28 cellular contexts compared by ENCODE assay signal in genomic region chr6:10422282-10423034, GRCh38. TPM values are rescaled to one million over a fixed set of nuclear protein-coding genes. Genes with fewer than 3 reads are reported as not detected.
"Had no signal": no experiment of that assay in that cellular context is flagged by ENCODE, and none has a peak within 500 bp of the region (broad histone marks: within the 10 kb centered on the region; RNA-seq: fewer than 3 reads in every experiment).

No MANE protein-coding gene starts in this region.

- H3K36me3 Mint-ChIP-seq: activated naive CD8-positive, alpha-beta T cell; mesothelial cell of epicardium had no signal

- H3K4me1 Mint-ChIP-seq: activated T-helper 17 cell treated with anti-CD3 and anti-CD28 coated beads, Interleukin-2, amount 50 U/mL, for 72 hours; central memory CD8-positive, alpha-beta T cell had no signal

- H3K27ac Mint-ChIP-seq: activated naive CD8-positive, alpha-beta T cell; activated T-cell treated with anti-CD3 and anti-CD28 coated beads, Interleukin-2, amount 50 U/mL, for 24 hours; activated T-helper 17 cell treated with anti-CD3 and anti-CD28 coated beads, Interleukin-2, amount 50 U/mL, for 72 hours; mesothelial cell of epicardium; natural killer cell; stimulated activated naive CD8-positive, alpha-beta T cell treated with anti-CD3 and anti-CD28 coated beads, Interleukin-15, Interleukin-2, amounts not matched to agents 100 ng/mL and 50 ng/mL, for 24 hours had no signal

- DNase-seq: activated CD4-positive, alpha-beta T cell treated with anti-CD3 and anti-CD28 coated beads, Interleukin-2, amount 50 U/mL, for 4 hours; activated CD8-positive, alpha-beta memory T cell treated with anti-CD3 and anti-CD28 coated beads for 24 hours; activated CD8-positive, alpha-beta memory T cell treated with anti-CD3 and anti-CD28 coated beads, Interleukin-2, amount 50 U/mL, for 4 hours; activated T-cell treated with anti-CD3 and anti-CD28 coated beads, Interleukin-2, amount 50 U/mL, for 24 hours; adrenal gland; effector memory CD4-positive, alpha-beta T cell; hippocampal formation; left ventricle myocardium inferior; mammary epithelial cell; natural killer cell; ovary; psoas muscle; stimulated activated CD4-positive, alpha-beta T cell treated with anti-CD3 and anti-CD28 coated beads, Interleukin-4, amount 100 ng/mL, for 4 hours; substantia nigra; T-helper 9 cell; thyroid gland had no signal

- H3K9me3 Mint-ChIP-seq: activated T-cell treated with anti-CD3 and anti-CD28 coated beads, Interleukin-2, amount 50 U/mL, for 24 hours; activated T-helper 17 cell treated with anti-CD3 and anti-CD28 coated beads, Interleukin-2, amount 50 U/mL, for 72 hours; mesothelial cell of epicardium; stimulated activated naive CD8-positive, alpha-beta T cell treated with anti-CD3 and anti-CD28 coated beads, Interleukin-15, Interleukin-2, amounts not matched to agents 100 ng/mL and 50 ng/mL, for 24 hours had no signal

- H3K4me3 ChIP-seq: adrenal gland, ascending aorta, breast epithelium, esophagus muscularis mucosa, left ventricle myocardium inferior, ovary, psoas muscle, right atrium auricular region, thyroid gland had no signal

- H3K4me3 Mint-ChIP-seq: activated naive CD8-positive, alpha-beta T cell; activated T-cell treated with anti-CD3 and anti-CD28 coated beads, Interleukin-2, amount 50 U/mL, for 24 hours; activated T-helper 17 cell treated with anti-CD3 and anti-CD28 coated beads, Interleukin-2, amount 50 U/mL, for 72 hours; central memory CD8-positive, alpha-beta T cell; mesothelial cell of epicardium; natural killer cell; stimulated activated naive CD8-positive, alpha-beta T cell treated with anti-CD3 and anti-CD28 coated beads, Interleukin-15, Interleukin-2, amounts not matched to agents 100 ng/mL and 50 ng/mL, for 24 hours had no signal

- H3K27ac ChIP-seq: adrenal gland, ascending aorta, esophagus muscularis mucosa, left ventricle myocardium inferior, ovary, psoas muscle, right atrium auricular region, thyroid gland had no signal

- H3K36me3 ChIP-seq: adrenal gland, ascending aorta, breast epithelium, esophagus muscularis mucosa, left ventricle myocardium inferior, ovary, right atrium auricular region, thyroid gland had no signal

- H3K9me3 ChIP-seq: adrenal gland, ascending aorta, breast epithelium, esophagus muscularis mucosa, left ventricle myocardium inferior, ovary, psoas muscle, right atrium auricular region, thyroid gland had no signal

- ATAC-seq: activated T-helper 17 cell treated with anti-CD3 and anti-CD28 coated beads, Interleukin-2, amount 50 U/mL, for 72 hours; natural killer cell; psoas muscle had no signal

RNA-seq across cellular contexts. Expression of gene TFAP2A, which starts 7.6 kb away (rescaled TPM):
- total RNA-seq: dermis microvascular lymphatic vessel endothelial cell, endothelial cell of umbilical vein, frontal cortex, natural killer cell had no signal
